Comparison of ENCODE assay signal across 13 cellular contexts in the genomic region with DNA sequence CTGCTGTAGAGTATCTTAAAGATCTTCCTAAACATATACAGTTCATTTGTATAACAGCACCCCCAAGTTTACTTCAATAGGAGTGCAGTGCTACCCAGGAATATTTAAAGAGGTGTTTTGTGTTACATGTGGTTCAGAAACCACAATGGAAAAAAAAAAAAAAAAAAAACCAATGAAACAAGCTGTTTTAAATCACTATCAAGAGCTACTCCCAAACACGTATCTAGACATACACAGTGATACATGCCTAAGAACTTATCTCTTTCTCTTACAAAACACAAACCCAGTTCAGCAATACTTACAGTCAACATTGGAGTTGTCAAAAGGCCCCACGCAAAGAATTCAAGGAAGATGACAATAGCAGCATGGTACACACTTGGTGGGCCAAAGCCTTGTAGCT. TPM values are rescaled to one million over a fixed set of nuclear protein-coding genes. Genes with fewer than 3 reads are reported as not detected.
DNase-seq lines count a peak whose midpoint lies in the region; ATAC-seq lines count a peak whose summit lies in the region.
"Not testable (repeated sequence)": the region's sequence is repeated elsewhere in the genome, so short reads cannot be mapped to it uniquely, and the experiment has no call there.
"Had no signal": no experiment of that assay in that cellular context is flagged by ENCODE, and none has a peak within 500 bp of the region (broad histone marks: within the 10 kb centered on the region; RNA-seq: fewer than 3 reads in every experiment).

No MANE protein-coding gene starts in this region.

- H3K4me3 Mint-ChIP-seq in CD4-positive, alpha-beta memory T cell = peak overlapping the region in 2 of 8 donors; percentile 19 to 63
- H3K4me3 Mint-ChIP-seq in T-cell = peak overlapping the region in 1 of 3 donors; percentile 31
- H3K4me3 Mint-ChIP-seq in activated CD4-positive, alpha-beta T cell treated with anti-CD3 and anti-CD28 coated beads, Interleukin-2, amount 10 ng/mL, durations not matched to agents 7 days and 5 days; activated T-helper 1 cell treated with anti-CD3 and anti-CD28 coated beads, Interleukin-12 subunit alpha, Interleukin-12 subunit beta, Interleukin-2, Interleukin-4 antibody, amounts not matched to agents 30 ng/mL and 10 ng/mL and 1 ng/mL, durations not matched to agents 14 hours and 24 hours and 36 hours: not testable (repeated sequence)
- H3K4me3 Mint-ChIP-seq in activated naive CD8-positive, alpha-beta T cell treated with anti-CD3 and anti-CD28 coated beads, Interleukin-2, amount 50 U/mL, for 24 hours = peak overlapping the region; percentile 24
- peak overlapping the region in 4 of 10 donors; percentile 21 to 54 (median 34) for H3K4me3 Mint-ChIP-seq in naive thymus-derived CD8-positive, alpha-beta T cell

- not testable (repeated sequence) for H3K4me1 ChIP-seq in CD4-positive, alpha-beta memory T cell (ENCODE audit: insufficient read depth, low read length)

- ATAC-seq in T-cell (replicated peaks in 1 of 4) = peak in 1 of 4 experiments; percentile 16
- ATAC-seq in activated naive CD8-positive, alpha-beta T cell treated with anti-CD3 and anti-CD28 coated beads, Interleukin-2, amount 50 U/mL, for 24 hours = peak; percentile 65
- ATAC-seq in naive thymus-derived CD8-positive, alpha-beta T cell = peak; percentile 51 to 54
- peak; percentile 49 for ATAC-seq in stimulated activated naive CD8-positive, alpha-beta T cell treated with anti-CD3 and anti-CD28 coated beads, Interleukin-15, Interleukin-2, amounts not matched to agents 100 U/mL and 50 U/mL, for 24 hours

- peak overlapping the region in 5 of 7 donors; percentile 8 to 90 (median 31) for H3K27ac Mint-ChIP-seq in CD4-positive, alpha-beta memory T cell
- peak overlapping the region; percentile 62 to 71 for H3K27ac Mint-ChIP-seq in T-cell
- peak overlapping the region; percentile 14 for H3K27ac Mint-ChIP-seq in activated CD4-positive, alpha-beta T cell treated with anti-CD3 and anti-CD28 coated beads, Interleukin-2, amount 10 ng/mL, durations not matched to agents 7 days and 5 days
- H3K27ac Mint-ChIP-seq in activated T-helper 1 cell treated with anti-CD3 and anti-CD28 coated beads, Interleukin-12 subunit alpha, Interleukin-12 subunit beta, Interleukin-2, Interleukin-4 antibody, amounts not matched to agents 30 ng/mL and 10 ng/mL and 1 ng/mL, durations not matched to agents 14 hours and 24 hours and 36 hours = peak overlapping the region; percentile 64
- peak overlapping the region; percentile 63 for H3K27ac Mint-ChIP-seq in activated naive CD8-positive, alpha-beta T cell treated with anti-CD3 and anti-CD28 coated beads, Interleukin-2, amount 50 U/mL, for 24 hours
- peak overlapping the region in 6 of 10 donors; percentile 9 to 69 (median 31) for H3K27ac Mint-ChIP-seq in naive thymus-derived CD8-positive, alpha-beta T cell

- H3K9me3 Mint-ChIP-seq in CD4-positive, alpha-beta memory T cell; T-cell; activated CD4-positive, alpha-beta T cell treated with anti-CD3 and anti-CD28 coated beads, Interleukin-2, amount 10 ng/mL, durations not matched to agents 7 days and 5 days; activated T-helper 1 cell treated with anti-CD3 and anti-CD28 coated beads, Interleukin-12 subunit alpha, Interleukin-12 subunit beta, Interleukin-2, Interleukin-4 antibody, amounts not matched to agents 30 ng/mL and 10 ng/mL and 1 ng/mL, durations not matched to agents 14 hours and 24 hours and 36 hours; activated naive CD8-positive, alpha-beta T cell treated with anti-CD3 and anti-CD28 coated beads, Interleukin-2, amount 50 U/mL, for 24 hours; naive thymus-derived CD8-positive, alpha-beta T cell: not testable (repeated sequence)

- not testable (repeated sequence) for H3K36me3 ChIP-seq in CD4-positive, alpha-beta memory T cell (ENCODE audit: insufficient read depth, low read length)

- peaks cover 13 to 34% (median 27%) of the 10 kb centered on the region in 4 donors for H3K4me1 Mint-ChIP-seq in CD4-positive, alpha-beta memory T cell
- H3K4me1 Mint-ChIP-seq in T-cell = peaks cover 30 to 33% (median 33%) of the 10 kb centered on the region in 3 donors
- peaks cover 19% of the 10 kb centered on the region for H3K4me1 Mint-ChIP-seq in activated CD4-positive, alpha-beta T cell treated with anti-CD3 and anti-CD28 coated beads, Interleukin-2, amount 10 ng/mL, durations not matched to agents 7 days and 5 days
- H3K4me1 Mint-ChIP-seq in activated T-helper 1 cell treated with anti-CD3 and anti-CD28 coated beads, Interleukin-12 subunit alpha, Interleukin-12 subunit beta, Interleukin-2, Interleukin-4 antibody, amounts not matched to agents 30 ng/mL and 10 ng/mL and 1 ng/mL, durations not matched to agents 14 hours and 24 hours and 36 hours (ENCODE audit: low read depth) = peaks cover 13% of the 10 kb centered on the region
- H3K4me1 Mint-ChIP-seq in activated naive CD8-positive, alpha-beta T cell treated with anti-CD3 and anti-CD28 coated beads, Interleukin-2, amount 50 U/mL, for 24 hours = peaks cover 25% of the 10 kb centered on the region
- H3K4me1 Mint-ChIP-seq in naive thymus-derived CD8-positive, alpha-beta T cell = peaks cover 5 to 30% (median 27%) of the 10 kb centered on the region in 4 donors

- H3K27ac ChIP-seq in CD4-positive, alpha-beta memory T cell (ENCODE audit: low read depth, low read length) = not testable (repeated sequence)

- CTCF ChIA-PET in CD4-positive, alpha-beta memory T cell (lab: Charles Lee; ENCODE audit: partially characterized antibody); activated CD4-positive, alpha-beta T cell treated with anti-CD3 and anti-CD28 coated beads, Interleukin-2, amount 10 ng/mL, durations not matched to agents 7 days and 5 days (lab: Charles Lee): not testable (repeated sequence)
- CTCF ChIA-PET in T-cell (lab: Charles Lee) = interaction anchor here (0.5 to 0.7 kb wide), 4 partner anchors 18 to 1340 kb away, joined by 3 to 4 read pairs (median 4); no protein-coding TSS in a partner anchor

- H3K27me3 ChIP-seq in CD4-positive, alpha-beta memory T cell (ENCODE audit: insufficient read depth, low read length) = not testable (repeated sequence)

- POLR2A ChIA-PET in CD4-positive, alpha-beta memory T cell (lab: Charles Lee; ENCODE audit: partially characterized antibody); activated CD4-positive, alpha-beta T cell treated with anti-CD3 and anti-CD28 coated beads, Interleukin-2, amount 10 ng/mL, durations not matched to agents 7 days and 5 days (lab: Charles Lee); naive thymus-derived CD8-positive, alpha-beta T cell (lab: Charles Lee): not testable (repeated sequence)
- POLR2A ChIA-PET in T-cell (lab: Charles Lee) = interaction anchor here in 1 of 2 donors (0.6 kb wide), 1 partner anchor 331 kb away, joined by 3 read pairs; no protein-coding TSS in a partner anchor

- H3K4me3 ChIP-seq in CD4-positive, alpha-beta memory T cell (ENCODE audit: low read length in 2 of 2) = not testable (repeated sequence)

- H3K36me3 Mint-ChIP-seq in CD4-positive, alpha-beta memory T cell; activated T-helper 1 cell treated with anti-CD3 and anti-CD28 coated beads, Interleukin-12 subunit alpha, Interleukin-12 subunit beta, Interleukin-2, Interleukin-4 antibody, amounts not matched to agents 30 ng/mL and 10 ng/mL and 1 ng/mL, durations not matched to agents 14 hours and 24 hours and 36 hours (ENCODE audit: low read depth); activated naive CD8-positive, alpha-beta T cell treated with anti-CD3 and anti-CD28 coated beads, Interleukin-2, amount 50 U/mL, for 24 hours (ENCODE audit: low read depth): not testable (repeated sequence)
- H3K36me3 Mint-ChIP-seq in T-cell = peaks cover 15% of the 10 kb centered on the region
- peaks cover 11% of the 10 kb centered on the region for H3K36me3 Mint-ChIP-seq in activated CD4-positive, alpha-beta T cell treated with anti-CD3 and anti-CD28 coated beads, Interleukin-2, amount 10 ng/mL, durations not matched to agents 7 days and 5 days (ENCODE audit: low read depth)
- H3K36me3 Mint-ChIP-seq in naive thymus-derived CD8-positive, alpha-beta T cell = peaks cover 3 to 39% (median 4%) of the 10 kb centered on the region in 3 donors

- DNase-seq in CD4-positive, alpha-beta memory T cell; T-cell; activated CD4-positive, alpha-beta T cell treated with anti-CD3 and anti-CD28 coated beads, Interleukin-2, amount 10 ng/mL, durations not matched to agents 7 days and 5 days; activated T-helper 1 cell treated with anti-CD3 and anti-CD28 coated beads, Interleukin-12 subunit alpha, Interleukin-12 subunit beta, Interleukin-2, Interleukin-4 antibody, amounts not matched to agents 30 ng/mL and 10 ng/mL and 1 ng/mL, durations not matched to agents 14 hours and 24 hours and 36 hours (ENCODE audit: low spot score); activated naive CD8-positive, alpha-beta T cell treated with anti-CD3 and anti-CD28 coated beads, Interleukin-2, amount 50 U/mL, for 24 hours; naive thymus-derived CD8-positive, alpha-beta T cell; stimulated activated naive CD8-positive, alpha-beta T cell treated with anti-CD3 and anti-CD28 coated beads, Interleukin-15, Interleukin-2, amounts not matched to agents 100 U/mL and 50 U/mL, for 24 hours: not testable (repeated sequence)

- not testable (repeated sequence) for H3K9me3 ChIP-seq in CD4-positive, alpha-beta memory T cell (ENCODE audit: control insufficient read depth in 1 of 2, low read length in 2 of 2)

- intact Hi-C loops in CD4-positive, alpha-beta memory T cell (cut with micrococcal nuclease); activated T-helper 1 cell treated with anti-CD3 and anti-CD28 coated beads, Interleukin-12 subunit alpha, Interleukin-12 subunit beta, Interleukin-2, Interleukin-4 antibody, amounts not matched to agents 30 ng/mL and 10 ng/mL and 1 ng/mL, durations not matched to agents 14 hours and 24 hours and 36 hours (cut with micrococcal nuclease): not testable (repeated sequence)

- H3K27me3 Mint-ChIP-seq in CD4-positive, alpha-beta memory T cell; T-cell; activated CD4-positive, alpha-beta T cell treated with anti-CD3 and anti-CD28 coated beads, Interleukin-2, amount 10 ng/mL, durations not matched to agents 7 days and 5 days; activated T-helper 1 cell treated with anti-CD3 and anti-CD28 coated beads, Interleukin-12 subunit alpha, Interleukin-12 subunit beta, Interleukin-2, Interleukin-4 antibody, amounts not matched to agents 30 ng/mL and 10 ng/mL and 1 ng/mL, durations not matched to agents 14 hours and 24 hours and 36 hours (ENCODE audit: insufficient read depth); activated naive CD8-positive, alpha-beta T cell treated with anti-CD3 and anti-CD28 coated beads, Interleukin-2, amount 50 U/mL, for 24 hours; naive thymus-derived CD8-positive, alpha-beta T cell: not testable (repeated sequence)

RNA-seq across cellular contexts. Expression of gene NUTM2G, which starts 43.9 kb away (rescaled TPM):
- total RNA-seq in CD4-positive, alpha-beta memory T cell = not detected
- under 1 TPM in 1 of 2 donors, not detected in 1; 0.08 TPM for polyA plus RNA-seq in CD4-positive, alpha-beta memory T cell
- not detected for total RNA-seq in T-cell
- total RNA-seq in activated CD4-positive, alpha-beta T cell treated with anti-CD3 and anti-CD28 coated beads, Interleukin-2, amount 10 ng/mL, durations not matched to agents 7 days and 5 days = not detected
- not detected in 2 replicates for total RNA-seq in activated T-helper 1 cell treated with anti-CD3 and anti-CD28 coated beads, Interleukin-12 subunit alpha, Interleukin-12 subunit beta, Interleukin-2, Interleukin-4 antibody, amounts not matched to agents 30 ng/mL and 10 ng/mL and 1 ng/mL, durations not matched to agents 14 hours and 24 hours and 36 hours
- total RNA-seq in naive thymus-derived CD8-positive, alpha-beta T cell = not detected
- under 1 TPM in 2 of 3 donors, not detected in 1; 0.05 to 0.19 TPM for polyA plus RNA-seq in naive thymus-derived CD8-positive, alpha-beta T cell
- total RNA-seq: A172, Caco-2, HT-29, NCI-H460, Right ventricle myocardium superior had no signal
- polyA plus RNA-seq: BJ had no signal

Comparison
In these comparisons a context has a peak if more than half of its experiments do, and no peak if none do; other contexts are left out.
1. H3K27ac Mint-ChIP-seq: peak in every context shown above with its lines; median percentile 66 in T-cell; 64 in activated T-helper 1 cell treated with anti-CD3 and anti-CD28 coated beads, Interleukin-12 subunit alpha, Interleukin-12 subunit beta, Interleukin-2, Interleukin-4 antibody, amounts not matched to agents 30 ng/mL and 10 ng/mL and 1 ng/mL, durations not matched to agents 14 hours and 24 hours and 36 hours; 63 in activated naive CD8-positive, alpha-beta T cell treated with anti-CD3 and anti-CD28 coated beads, Interleukin-2, amount 50 U/mL, for 24 hours; 31 in CD4-positive, alpha-beta memory T cell; 31 in naive thymus-derived CD8-positive, alpha-beta T cell; 14 in activated CD4-positive, alpha-beta T cell treated with anti-CD3 and anti-CD28 coated beads, Interleukin-2, amount 10 ng/mL, durations not matched to agents 7 days and 5 days.